9 cellular contexts compared by ENCODE assay signal in the genomic region with DNA sequence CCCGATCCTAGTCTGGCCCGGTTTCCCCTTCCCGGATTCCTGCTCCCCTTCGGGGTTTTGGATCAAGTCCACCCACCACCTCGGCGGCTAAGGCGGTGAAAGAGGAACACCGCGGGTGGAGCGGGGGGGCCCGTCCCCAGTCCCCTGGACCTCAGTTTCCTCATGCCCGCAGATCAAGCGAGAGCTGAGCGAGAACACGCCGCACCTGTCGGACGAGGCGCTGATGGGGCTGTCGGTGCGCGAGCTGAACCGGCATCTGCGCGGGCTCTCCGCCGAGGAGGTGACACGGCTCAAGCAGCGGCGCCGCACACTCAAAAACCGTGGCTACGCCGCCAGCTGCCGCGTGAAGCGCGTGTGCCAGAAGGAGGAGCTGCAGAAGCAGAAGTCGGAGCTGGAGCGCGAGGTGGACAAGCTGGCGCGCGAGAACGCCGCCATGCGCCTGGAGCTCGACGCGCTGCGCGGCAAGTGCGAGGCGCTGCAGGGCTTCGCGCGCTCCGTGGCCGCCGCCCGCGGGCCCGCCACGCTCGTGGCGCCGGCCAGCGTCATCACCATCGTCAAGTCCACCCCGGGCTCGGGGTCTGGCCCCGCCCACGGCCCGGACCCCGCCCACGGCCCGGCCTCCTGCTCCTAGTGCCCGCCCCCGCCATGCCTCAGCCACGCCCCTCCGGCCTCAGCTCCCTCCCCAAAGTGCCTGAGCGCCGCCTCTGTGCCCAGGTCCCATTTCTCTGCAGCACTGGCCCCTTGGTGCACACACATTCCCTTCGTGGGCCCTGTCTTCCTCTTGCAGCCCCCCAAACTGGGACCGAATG. TPM values are rescaled to one million over a fixed set of nuclear protein-coding genes. Genes with fewer than 3 reads are reported as not detected.
DNase-seq lines count a peak whose midpoint lies in the region; ATAC-seq and TF ChIP-seq lines count a peak whose summit lies in the region.
"Had no signal": no experiment of that assay in that cellular context is flagged by ENCODE, and none has a peak within 500 bp of the region (broad histone marks: within the 10 kb centered on the region; RNA-seq: fewer than 3 reads in every experiment).

No MANE protein-coding gene starts in this region.

- peak overlapping the region; percentile 32 for H3K9ac ChIP-seq in NT2/D1 (ENCODE audit: insufficient read length, low read depth)

- 22 to 32% methylated on average over 85 of the region's 85 CpGs for WGBS in heart right ventricle, 2 donors

- H3K36me3 ChIP-seq in NT2/D1 (ENCODE audit: insufficient read depth, insufficient read length, low read length) (peaks cover 32% of the 10 kb centered on the region), heart right ventricle (peaks cover 0 to 25% (median 0%) of the 10 kb centered on the region in 9 donors)

- no peaks in the 10 kb centered on the region for H3K9me3 ChIP-seq in NT2/D1 (ENCODE audit: insufficient read depth, low read length)
- no peaks in the 10 kb centered on the region for H3K9me3 ChIP-seq in heart right ventricle

- intact Hi-C loops in heart right ventricle (cut with DNase I) (loop anchor here in 1 of 10 donors (5.0 kb wide), 1 partner anchor 53 kb away; no protein-coding TSS in a partner anchor), sciatic nerve (cut with DNase I) (no loop called here)

- H3K4me1 ChIP-seq in NT2/D1 (ENCODE audit: insufficient read depth, insufficient read length) (peaks cover 23% of the 10 kb centered on the region), heart right ventricle (peaks cover 16 to 40% (median 32%) of the 10 kb centered on the region in 9 donors)

- no peaks in the 10 kb centered on the region for H3K27me3 ChIP-seq in NT2/D1 (ENCODE audit: insufficient read depth, insufficient read length)
- H3K27me3 ChIP-seq in heart right ventricle: no peaks in the 10 kb centered on the region

- TF ChIP-seq CTCF in GM12875 (IDR thresholded peaks at IDR 0.05; ENCODE audit: borderline replicate concordance, insufficient read depth, low read depth, low read length) (0 out of 2 replicates have a peak, but pooled peaks have one; percentile 31), heart right ventricle (IDR thresholded peaks at IDR 0.05) (peak in 5 of 9 donors; percentile 13 to 33 (median 20))

- peak in 6 of 8 donors; percentile 19 to 72 (median 36) for ATAC-seq in heart right ventricle
- peak; percentile 71 for ATAC-seq in sciatic nerve
- no peak for ATAC-seq in GM21526 (IDR thresholded peaks at IDR 0.05; ENCODE audit: low FRiP score, unreplicated experiment)
- ATAC-seq: Panc1 had no signal

- peak overlapping the region in 4 of 10 donors; percentile 13 to 58 (median 28) for H3K27ac ChIP-seq in heart right ventricle

- DNase-seq in NT2/D1 (ENCODE audit: low read depth, low spot score) (no peak), heart right ventricle (peak; percentile 47 to 77), sciatic nerve (ENCODE audit: low spot score) (peak; percentile 89), NCI-H446 (lab: John Stamatoyannopoulos, UW) (no peak), NCI-H1092 (lab: John Stamatoyannopoulos, UW) (no peak)
- peak; percentile 70 for DNase-seq in activated naive CD4-positive, alpha-beta T cell treated with Interleukin-2 at 50 U/mL for 16 hours

- H3K4me3 ChIP-seq in GM12875 (ENCODE audit: low read depth, low read length) (peak overlapping the region; percentile 57), NT2/D1 (ENCODE audit: insufficient read length, low read depth) (no peak overlapping the region), heart right ventricle (peak overlapping the region in 7 of 10 donors; percentile 14 to 37 (median 28))

RNA-seq across cellular contexts. Expression of a gene that starts 12.7 kb away (rescaled TPM):
- total RNA-seq in heart right ventricle (10 to 100 TPM in 4 of 10 donors, 1 to 10 TPM in 6; 2.9 to 21.2 (median 5.3) TPM), sciatic nerve (67.6 TPM)
- 10 to 100 TPM in 1 of 2 donors, 1 to 10 TPM in 1; 6.5 to 21.4 TPM for polyA plus RNA-seq in heart right ventricle

RNA-seq across cellular contexts. Expression of a gene that starts 32.8 kb away (rescaled TPM):
- total RNA-seq in heart right ventricle (10 to 100 TPM in 8 of 10 donors, 1 to 10 TPM in 2; 8.8 to 17.1 (median 13.5) TPM), sciatic nerve (53.7 TPM)
- polyA plus RNA-seq in heart right ventricle: 10 to 100 TPM in 1 of 2 donors, 1 to 10 TPM in 1; 6.0 to 35.1 TPM

RNA-seq across cellular contexts. Expression of a gene that starts 58.4 kb away (rescaled TPM):
- total RNA-seq in heart right ventricle: 10 to 100 TPM; 36.2 to 51.6 (median 46.1) TPM
- 10 to 100 TPM; 20.8 to 29.7 TPM for polyA plus RNA-seq in heart right ventricle
- 72.7 TPM for total RNA-seq in sciatic nerve

Comparison
In these comparisons a context has a peak if more than half of its experiments do, and no peak if none do; other contexts are left out.
1. DNase-seq: peak in activated naive CD4-positive, alpha-beta T cell treated with Interleukin-2 at 50 U/mL for 16 hours (single experiment), heart right ventricle (2 of 2) and sciatic nerve (single experiment); none in NT2/D1 (single experiment), NCI-H446 (0 of 2) and NCI-H1092 (single experiment).